In genomic region chr22:36505998-36506635, GRCh38 we compare ENCODE assay signal across 8 cellular contexts. TPM values are rescaled to one million over a fixed set of nuclear protein-coding genes. Genes with fewer than 3 reads are reported as not detected.
DNase-seq lines count a peak whose midpoint lies in the region; ATAC-seq, FAIRE-seq and TF ChIP-seq lines count a peak whose summit lies in the region.

No MANE protein-coding gene starts in this region.

- H3K27ac ChIP-seq in HepG2 (ENCODE audit: extremely low read length, insufficient read depth, low read length) (peak overlapping the region; percentile 76), thymus (ENCODE audit: low read depth) (no peak overlapping the region)

- POLR2A ChIA-PET in activated CD4-positive, alpha-beta T cell treated with anti-CD3 and anti-CD28 coated beads, Interleukin-2, amount 10 ng/mL, durations not matched to agents 7 days and 5 days (lab: Charles Lee) = no interaction called here
- POLR2A ChIA-PET in HepG2 (lab: Yijun Ruan, JAX) = interaction anchor here (1.1 to 2.0 kb wide), 4 partner anchors 12 to 162 kb away, joined by 3 to 13 read pairs (median 3); partner anchors contain the start of gene TXN2

- TF ChIP-seq CTCF in astrocyte of the spinal cord (IDR thresholded peaks at IDR 0.05; ENCODE audit: low read depth, low read length) (no peak), HepG2 (CRISPR knock-in tag; IDR thresholded peaks at IDR 0.05) (no peak)

- intact Hi-C loops in HepG2 (cut with micrococcal nuclease; ENCODE audit: unreplicated experiment) = no loop called here

- H3K4me2 ChIP-seq in HepG2 (ENCODE audit: low read depth, low read length) = peak overlapping the region; percentile 70

- in situ Hi-C loops in astrocyte of the spinal cord (cut with HindIII; ENCODE audit: low sequenced_read_pairs) = no loop called here
- in situ Hi-C loops in HepG2 (cut with HindIII; ENCODE audit: extremely low pct_ligation_motif_present, low pct_unique_long_range_greater_than_20kb) = no loop called here

- DNase-seq in activated CD4-positive, alpha-beta T cell treated with anti-CD3 and anti-CD28 coated beads, Interleukin-2, amount 10 ng/mL, durations not matched to agents 7 days and 5 days = no peak
- DNase-seq in activated CD4-positive, alpha-beta T cell treated with anti-CD3 and anti-CD28 coated beads for 48 hours = no peak
- no peak for DNase-seq in astrocyte of the spinal cord (ENCODE audit: low read depth, low spot score)
- no peak for DNase-seq in HepG2 (ENCODE audit: low spot score)
- DNase-seq in SKM-1 treated with dmso at 0.1 percent for 144 hours (lab: John Stamatoyannopoulos, UW; ENCODE audit: unreplicated experiment) = no peak
- no peak for DNase-seq in SKM-1 (lab: John Stamatoyannopoulos, UW; ENCODE audit: unreplicated experiment)
- DNase-seq in SIG-M5 (lab: John Stamatoyannopoulos, UW) = no peak

- H3K4me3 Mint-ChIP-seq in activated CD4-positive, alpha-beta T cell treated with anti-CD3 and anti-CD28 coated beads, Interleukin-2, amount 10 ng/mL, durations not matched to agents 7 days and 5 days = peak overlapping the region; percentile 68

- no peaks in the 10 kb centered on the region for H3K9me3 ChIP-seq in HepG2 (ENCODE audit: low read length)
- H3K9me3 ChIP-seq in thymus (ENCODE audit: control insufficient read depth) = no peaks in the 10 kb centered on the region

- WGBS in HepG2 (ENCODE audit: low lambda C conversion rate) = 96% methylated on average over 33 of the region's 60 CpGs
- WGBS in thymus = 98% methylated on average over 60 of the region's 60 CpGs

- TF ChIP-seq POLR2A in HepG2 (IDR thresholded peaks at IDR 0.05; ENCODE audit: insufficient read depth in 1 of 2, low read depth in 2 of 2, low read length in 2 of 2) = no peak

- peak; percentile 2; the same call in 2 of the 3 replicates for ATAC-seq in HepG2

- peaks cover 11% of the 10 kb centered on the region for H3K36me3 Mint-ChIP-seq in activated CD4-positive, alpha-beta T cell treated with anti-CD3 and anti-CD28 coated beads, Interleukin-2, amount 10 ng/mL, durations not matched to agents 7 days and 5 days (ENCODE audit: low read depth)

- H3K79me2 ChIP-seq in HepG2 (ENCODE audit: insufficient read depth, low read length) = peaks cover 11% of the 10 kb centered on the region

- no peak for TF ChIP-seq RAD21 in HepG2 (CRISPR knock-in tag; IDR thresholded peaks at IDR 0.05)

- H4K20me1 ChIP-seq in HepG2 (ENCODE audit: insufficient read depth, low read length) = no peaks in the 10 kb centered on the region

- no peak for TF ChIP-seq EP300 in HepG2 (IDR thresholded peaks at IDR 0.05; ENCODE audit: low read depth in 2 of 2, low read length in 2 of 2)
- TF ChIP-seq EP300 in HepG2 (CRISPR knock-in tag; IDR thresholded peaks at IDR 0.05; ENCODE audit: borderline replicate concordance) = no peak

- CTCF ChIA-PET in activated CD4-positive, alpha-beta T cell treated with anti-CD3 and anti-CD28 coated beads, Interleukin-2, amount 10 ng/mL, durations not matched to agents 7 days and 5 days (lab: Charles Lee) = interaction anchor here (0.5 to 1.4 kb wide), 3 partner anchors 9 to 24 kb away, joined by 3 to 5 read pairs (median 3); no protein-coding TSS in a partner anchor
- CTCF ChIA-PET in HepG2 (lab: Yijun Ruan, JAX; ENCODE audit: low intra/inter-chr PET ratio, low total read pairs) = no interaction called here

- H2AFZ ChIP-seq in HepG2 (ENCODE audit: low read length) = no peak overlapping the region

- TSS peak; percentile 49 for BruUV-seq in HepG2 (replicated peaks; lab: Mats Ljungman, UMichigan)

- H3K4me1 Mint-ChIP-seq in activated CD4-positive, alpha-beta T cell treated with anti-CD3 and anti-CD28 coated beads, Interleukin-2, amount 10 ng/mL, durations not matched to agents 7 days and 5 days = peaks cover 25% of the 10 kb centered on the region

- H3K36me3 ChIP-seq in HepG2 (replicated peaks in 1 of 2; ENCODE audit: control insufficient read depth in 1 of 2, insufficient read depth in 2 of 2, low read length in 2 of 2) (peaks cover 5 to 33% of the 10 kb centered on the region in 2 experiments), thymus (ENCODE audit: control insufficient read depth, insufficient read depth) (peaks cover 15% of the 10 kb centered on the region)

- no peaks in the 10 kb centered on the region for H3K27me3 Mint-ChIP-seq in activated CD4-positive, alpha-beta T cell treated with anti-CD3 and anti-CD28 coated beads, Interleukin-2, amount 10 ng/mL, durations not matched to agents 7 days and 5 days

- H3K4me3 ChIP-seq in astrocyte of the spinal cord (ENCODE audit: low read depth, low read length) = peak overlapping the region; percentile 40
- peak overlapping the region; percentile 45 to 66 (median 52); a peak in 5 of 6 replicates for H3K4me3 ChIP-seq in HepG2 (replicated peaks in 1 of 3; ENCODE audit: insufficient read depth in 1 of 3, low read depth in 2 of 3, low read length in 3 of 3)
- peak overlapping the region; percentile 75 for H3K4me3 ChIP-seq in thymus (ENCODE audit: low read length)

- FAIRE-seq in HepG2 (lab: Jason Lieb, UNC) = no peak

- peak overlapping the region; percentile 69 for H3K27ac Mint-ChIP-seq in activated CD4-positive, alpha-beta T cell treated with anti-CD3 and anti-CD28 coated beads, Interleukin-2, amount 10 ng/mL, durations not matched to agents 7 days and 5 days

- H3K9me3 Mint-ChIP-seq in activated CD4-positive, alpha-beta T cell treated with anti-CD3 and anti-CD28 coated beads, Interleukin-2, amount 10 ng/mL, durations not matched to agents 7 days and 5 days = no peaks in the 10 kb centered on the region

- H3K4me1 ChIP-seq in HepG2 (ENCODE audit: insufficient read depth, low read length) (peaks cover 42% of the 10 kb centered on the region), thymus (ENCODE audit: control insufficient read depth, insufficient read depth, low read length) (peaks cover 13% of the 10 kb centered on the region)

- H3K27me3 ChIP-seq in HepG2 (ENCODE audit: control insufficient read depth in 1 of 2, insufficient read depth in 2 of 2, low read length in 2 of 2) (no peaks in the 10 kb centered on the region), thymus (ENCODE audit: control insufficient read depth, insufficient read depth) (no peaks in the 10 kb centered on the region)

- peak overlapping the region; percentile 60 for H3K9ac ChIP-seq in HepG2 (ENCODE audit: insufficient read depth, low read depth, low read length)

RNA-seq across cellular contexts. Expression of gene FOXRED2, which starts 0.7 kb away (rescaled TPM):
- total RNA-seq in activated CD4-positive, alpha-beta T cell treated with anti-CD3 and anti-CD28 coated beads, Interleukin-2, amount 10 ng/mL, durations not matched to agents 7 days and 5 days = 10 to 100 TPM; 14.3 to 17.1 TPM
- total RNA-seq in HepG2 (2016; rRNA removed; fragmentation: Illumina TruSeq; extraction: Trizol) = 20.8 and 28.1 TPM in 2 replicates
- total RNA-seq in HepG2 (2016; cell fraction: cytosol; rRNA removed; fragmentation: Illumina TruSeq; extraction: Trizol; ENCODE audit: low read depth) = 7.3 and 8.2 TPM in 2 replicates
- total RNA-seq in HepG2 (2016; cell fraction: insoluble cytoplasmic fraction; rRNA removed; fragmentation: Illumina TruSeq; extraction: Trizol) = 20.3 and 27.3 TPM in 2 replicates
- 21.0 and 23.1 TPM in 2 replicates for total RNA-seq in HepG2 (2016; cell fraction: membrane; rRNA removed; fragmentation: Illumina TruSeq; extraction: Trizol)
- 36.0 and 41.8 TPM in 2 replicates for total RNA-seq in HepG2 (2016; cell fraction: nucleus; rRNA removed; fragmentation: Illumina TruSeq; extraction: Trizol)
- polyA plus RNA-seq in HepG2 (2011; rRNA removed) = 8.6 and 9.3 TPM in 2 replicates
- polyA plus RNA-seq in HepG2 (2011; cell fraction: cytosol; rRNA removed) = 6.1 and 7.7 TPM in 2 replicates
- 13.7 and 15.2 TPM in 2 replicates for polyA plus RNA-seq in HepG2 (2011; cell fraction: nucleus; rRNA removed)
- polyA plus RNA-seq in HepG2 (2012) = 14.0 and 17.1 TPM in 2 replicates
- polyA plus RNA-seq in HepG2 (2016; cell fraction: cytosol; fragmentation: Illumina TruSeq; extraction: Trizol; ENCODE audit: low read depth) = 4.4 and 4.5 TPM in 2 replicates
- 24.5 and 29.9 TPM in 2 replicates for polyA plus RNA-seq in HepG2 (2016; cell fraction: insoluble cytoplasmic fraction; fragmentation: Illumina TruSeq; extraction: Trizol; ENCODE audit: low read depth)
- 14.7 and 14.9 TPM in 2 replicates for polyA plus RNA-seq in HepG2 (2016; cell fraction: membrane; fragmentation: Illumina TruSeq; extraction: Trizol; ENCODE audit: low read depth)
- polyA plus RNA-seq in HepG2 (2016; cell fraction: nucleus; fragmentation: Illumina TruSeq; extraction: Trizol; ENCODE audit: insufficient read depth, low read depth) = 46.8 and 52.4 TPM in 2 replicates
- 15.6 and 23.7 TPM in 2 replicates for polyA minus RNA-seq in HepG2 (2011; rRNA and poly(A)+ RNA removed; ENCODE audit: low replicate concordance)
- 11.4 and 13.1 TPM in 2 replicates for polyA minus RNA-seq in HepG2 (2011; cell fraction: cytosol; rRNA and poly(A)+ RNA removed)
- polyA minus RNA-seq in HepG2 (2011; cell fraction: nucleus; rRNA and poly(A)+ RNA removed) = 8.6 and 10.9 TPM in 2 replicates
- 2.5 TPM for polyA plus RNA-seq in thymus

RNA-seq across cellular contexts. Expression of gene EIF3D, which starts 22.8 kb away (rescaled TPM):
- 100 to 1,000 TPM; 189 to 194 TPM for total RNA-seq in activated CD4-positive, alpha-beta T cell treated with anti-CD3 and anti-CD28 coated beads, Interleukin-2, amount 10 ng/mL, durations not matched to agents 7 days and 5 days
- 118 and 127 TPM in 2 replicates for total RNA-seq in HepG2 (2016; rRNA removed; fragmentation: Illumina TruSeq; extraction: Trizol)
- 41.6 and 58.8 TPM in 2 replicates for total RNA-seq in HepG2 (2016; cell fraction: cytosol; rRNA removed; fragmentation: Illumina TruSeq; extraction: Trizol; ENCODE audit: low read depth)
- 113 and 131 TPM in 2 replicates for total RNA-seq in HepG2 (2016; cell fraction: insoluble cytoplasmic fraction; rRNA removed; fragmentation: Illumina TruSeq; extraction: Trizol)
- 61.2 and 67.3 TPM in 2 replicates for total RNA-seq in HepG2 (2016; cell fraction: membrane; rRNA removed; fragmentation: Illumina TruSeq; extraction: Trizol)
- total RNA-seq in HepG2 (2016; cell fraction: nucleus; rRNA removed; fragmentation: Illumina TruSeq; extraction: Trizol) = 80.3 and 81.1 TPM in 2 replicates
- polyA plus RNA-seq in HepG2 (2011; rRNA removed) (229 and 274 TPM in 2 replicates), thymus (185 TPM)
- polyA plus RNA-seq in HepG2 (2011; cell fraction: cytosol; rRNA removed) = 299 and 371 TPM in 2 replicates
- 186 and 204 TPM in 2 replicates for polyA plus RNA-seq in HepG2 (2011; cell fraction: nucleus; rRNA removed)
- polyA plus RNA-seq in HepG2 (2012) = 111 and 140 TPM in 2 replicates
- polyA plus RNA-seq in HepG2 (2016; cell fraction: cytosol; fragmentation: Illumina TruSeq; extraction: Trizol; ENCODE audit: low read depth) = 33.0 and 38.8 TPM in 2 replicates
- polyA plus RNA-seq in HepG2 (2016; cell fraction: insoluble cytoplasmic fraction; fragmentation: Illumina TruSeq; extraction: Trizol; ENCODE audit: low read depth) = 129 and 130 TPM in 2 replicates
- 46.4 and 61.7 TPM in 2 replicates for polyA plus RNA-seq in HepG2 (2016; cell fraction: membrane; fragmentation: Illumina TruSeq; extraction: Trizol; ENCODE audit: low read depth)
- 111 and 119 TPM in 2 replicates for polyA plus RNA-seq in HepG2 (2016; cell fraction: nucleus; fragmentation: Illumina TruSeq; extraction: Trizol; ENCODE audit: insufficient read depth, low read depth)
- polyA minus RNA-seq in HepG2 (2011; rRNA and poly(A)+ RNA removed; ENCODE audit: low replicate concordance) = 311 and 338 TPM in 2 replicates
- 142 and 149 TPM in 2 replicates for polyA minus RNA-seq in HepG2 (2011; cell fraction: cytosol; rRNA and poly(A)+ RNA removed)
- polyA minus RNA-seq in HepG2 (2011; cell fraction: nucleus; rRNA and poly(A)+ RNA removed) = 124 and 145 TPM in 2 replicates

RNA-seq across cellular contexts. Expression of gene TXN2, which starts 24.7 kb away (rescaled TPM):
- total RNA-seq in activated CD4-positive, alpha-beta T cell treated with anti-CD3 and anti-CD28 coated beads, Interleukin-2, amount 10 ng/mL, durations not matched to agents 7 days and 5 days = 10 to 100 TPM; 74.3 to 75.5 TPM
- total RNA-seq in HepG2 (2016; rRNA removed; fragmentation: Illumina TruSeq; extraction: Trizol) = 41.4 and 61.4 TPM in 2 replicates
- total RNA-seq in HepG2 (2016; cell fraction: cytosol; rRNA removed; fragmentation: Illumina TruSeq; extraction: Trizol; ENCODE audit: low read depth) = 25.1 and 26.3 TPM in 2 replicates
- total RNA-seq in HepG2 (2016; cell fraction: insoluble cytoplasmic fraction; rRNA removed; fragmentation: Illumina TruSeq; extraction: Trizol) = 43.5 and 58.4 TPM in 2 replicates
- total RNA-seq in HepG2 (2016; cell fraction: membrane; rRNA removed; fragmentation: Illumina TruSeq; extraction: Trizol) = 41.6 and 41.7 TPM in 2 replicates
- total RNA-seq in HepG2 (2016; cell fraction: nucleus; rRNA removed; fragmentation: Illumina TruSeq; extraction: Trizol) = 22.3 and 24.9 TPM in 2 replicates
- 109 and 110 TPM in 2 replicates for polyA plus RNA-seq in HepG2 (2011; rRNA removed)
- polyA plus RNA-seq in HepG2 (2011; cell fraction: cytosol; rRNA removed) = 154 and 163 TPM in 2 replicates
- polyA plus RNA-seq in HepG2 (2011; cell fraction: nucleus; rRNA removed) = 73.0 and 74.6 TPM in 2 replicates
- 58.3 and 59.9 TPM in 2 replicates for polyA plus RNA-seq in HepG2 (2012)
- 60.8 and 72.4 TPM in 2 replicates for polyA plus RNA-seq in HepG2 (2016; cell fraction: cytosol; fragmentation: Illumina TruSeq; extraction: Trizol; ENCODE audit: low read depth)
- polyA plus RNA-seq in HepG2 (2016; cell fraction: insoluble cytoplasmic fraction; fragmentation: Illumina TruSeq; extraction: Trizol; ENCODE audit: low read depth) = 152 and 166 TPM in 2 replicates
- polyA plus RNA-seq in HepG2 (2016; cell fraction: membrane; fragmentation: Illumina TruSeq; extraction: Trizol; ENCODE audit: low read depth) = 76.6 and 79.8 TPM in 2 replicates
- polyA plus RNA-seq in HepG2 (2016; cell fraction: nucleus; fragmentation: Illumina TruSeq; extraction: Trizol; ENCODE audit: insufficient read depth, low read depth) = 71.7 and 73.1 TPM in 2 replicates
- 73.8 and 91.5 TPM in 2 replicates for polyA minus RNA-seq in HepG2 (2011; rRNA and poly(A)+ RNA removed; ENCODE audit: low replicate concordance)
- 34.7 and 35.7 TPM in 2 replicates for polyA minus RNA-seq in HepG2 (2011; cell fraction: cytosol; rRNA and poly(A)+ RNA removed)
- polyA minus RNA-seq in HepG2 (2011; cell fraction: nucleus; rRNA and poly(A)+ RNA removed) = 19.7 and 25.7 TPM in 2 replicates
- polyA plus RNA-seq in thymus = 68.7 TPM
